Comparison of ENCODE assay signal across 16 cellular contexts in the genomic region with DNA sequence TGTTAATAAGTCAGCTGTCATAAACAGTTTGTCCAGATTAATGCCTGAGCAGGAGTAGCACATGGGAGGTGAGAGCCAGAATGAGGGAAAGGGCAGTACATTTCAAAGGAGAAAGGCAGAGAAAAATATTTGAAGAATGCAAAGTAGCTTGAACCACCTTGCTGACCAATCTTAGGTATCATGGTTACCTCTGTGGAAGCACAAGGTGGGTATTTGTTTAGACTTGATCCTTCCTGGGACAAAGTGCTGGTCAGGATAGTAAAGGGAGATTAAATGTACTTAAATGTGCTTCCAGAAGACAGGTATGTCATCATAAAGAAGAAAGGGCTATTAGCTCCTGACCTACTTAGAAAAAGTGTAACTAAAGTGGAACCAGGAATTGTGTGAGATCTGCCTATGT.
DNase-seq lines count a peak whose midpoint lies in the region; ATAC-seq, FAIRE-seq and TF ChIP-seq lines count a peak whose summit lies in the region.
"Had no signal": no experiment of that assay in that cellular context is flagged by ENCODE, and none has a peak within 500 bp of the region (broad histone marks: within the 10 kb centered on the region; RNA-seq: fewer than 3 reads in every experiment).

No MANE protein-coding gene starts in this region.

- no peak for TF ChIP-seq EP300 in K562 (IDR thresholded peaks at IDR 0.05; ENCODE audit: low read length)

- no peak overlapping the region for H3K9ac ChIP-seq in K562 (ENCODE audit: insufficient read depth in 1 of 2, low read depth in 2 of 2, low read length in 2 of 2)
- H3K9ac ChIP-seq: GM23248, KMS-11 had no signal

- H3K4me3 Mint-ChIP-seq in mesothelial cell of epicardium (no peak overlapping the region), Calu3 (ENCODE audit: low read depth, unreplicated experiment) (no peak overlapping the region)
- H3K4me3 Mint-ChIP-seq: CD14-positive monocyte; CD8-positive, alpha-beta T cell; H9; IgD-negative memory B cell had no signal

- H3K27me3 Mint-ChIP-seq in mesothelial cell of epicardium (ENCODE audit: low read depth): no peaks in the 10 kb centered on the region
- no peaks in the 10 kb centered on the region for H3K27me3 Mint-ChIP-seq in Calu3 (ENCODE audit: unreplicated experiment)
- H3K27me3 Mint-ChIP-seq: IgD-negative memory B cell had no signal

- FAIRE-seq in K562 (lab: Jason Lieb, UNC): no peak
- FAIRE-seq: A549, GM18507 had no signal

- no peak overlapping the region for H3K27ac ChIP-seq in K562 (ENCODE audit: extremely low read depth, low read depth, low read length)
- H3K27ac ChIP-seq: A549, GM23248, KMS-11 had no signal

- H3K9me3 Mint-ChIP-seq in mesothelial cell of epicardium: peaks cover 15% of the 10 kb centered on the region
- peaks cover 14% of the 10 kb centered on the region for H3K9me3 Mint-ChIP-seq in Calu3 (ENCODE audit: low read depth, unreplicated experiment)

- H3K4me1 ChIP-seq in K562 (replicated peaks in 1 of 2; ENCODE audit: control insufficient read depth in 2 of 2, insufficient read depth in 2 of 2, low read length in 2 of 2): no peaks in the 10 kb centered on the region
- H3K4me1 ChIP-seq: A549 had no signal

- POLR2A ChIA-PET in K562 (lab: Yijun Ruan, JAX): no interaction called here

- no peak overlapping the region for H3K4me2 ChIP-seq in K562 (ENCODE audit: insufficient read depth, low read length)
- H3K4me2 ChIP-seq: A549, KMS-11 had no signal

- 0 out of 2 replicates have a peak overlapping the region, but pooled peaks have one; percentile 14 for H2AFZ ChIP-seq in K562 (ENCODE audit: low read depth, low read length)
- H2AFZ ChIP-seq: GM23248 had no signal

- no peak for TF ChIP-seq RAD21 in K562 (CRISPR knock-in tag; conservative IDR thresholded peaks at IDR 0.05 in 1 of 2, IDR thresholded peaks at IDR 0.05 in 1 of 2)

- CTCF ChIA-PET in K562 (lab: Yijun Ruan, JAX; ENCODE audit: low intra/inter-chr PET ratio) (no interaction called here), Calu3 (lab: Charles Lee) (no interaction called here)

- ATAC-seq in K562 (no peak), HG02623 (IDR thresholded peaks at IDR 0.05; ENCODE audit: unreplicated experiment) (no peak), HG03457 (IDR thresholded peaks at IDR 0.05; ENCODE audit: unreplicated experiment) (no peak)
- ATAC-seq: A549; CD8-positive, alpha-beta T cell had no signal

- H3K27ac Mint-ChIP-seq in mesothelial cell of epicardium (peak overlapping the region; percentile 58), Calu3 (ENCODE audit: unreplicated experiment) (no peak overlapping the region)
- H3K27ac Mint-ChIP-seq: CD14-positive monocyte; CD8-positive, alpha-beta T cell; H9; IgD-negative memory B cell had no signal

- no peaks in the 10 kb centered on the region; the same call in 1 of the 2 replicates for H3K9me3 ChIP-seq in K562 (replicated peaks; ENCODE audit: control insufficient read depth, insufficient read depth, low read depth, low read length)

- in situ Hi-C loops in K562 (cut with MboI): no loop called here

- no peaks in the 10 kb centered on the region for H3K79me2 ChIP-seq in K562 (ENCODE audit: control insufficient read depth, insufficient read depth, low read length)

- H3K36me3 Mint-ChIP-seq in mesothelial cell of epicardium (peaks cover 8% of the 10 kb centered on the region), Calu3 (ENCODE audit: insufficient read depth, unreplicated experiment) (no peaks in the 10 kb centered on the region)
- H3K36me3 Mint-ChIP-seq: CD14-positive monocyte; CD8-positive, alpha-beta T cell had no signal

- no peaks in the 10 kb centered on the region for H3K27me3 ChIP-seq in K562 (ENCODE audit: control insufficient read depth in 2 of 2, insufficient read depth in 2 of 2, low read length in 2 of 2)

- H3K4me1 Mint-ChIP-seq in mesothelial cell of epicardium (peaks cover 9% of the 10 kb centered on the region), Calu3 (ENCODE audit: low read depth, unreplicated experiment) (no peaks in the 10 kb centered on the region)
- H3K4me1 Mint-ChIP-seq: CD14-positive monocyte, IgD-negative memory B cell had no signal

- DNase-seq in K562 (ENCODE audit: extremely low read depth in 1 of 4, low spot score in 3 of 4): no peak
- DNase-seq in kidney glomerular epithelial cell (lab: John Stamatoyannopoulos, UW): peak; percentile 13
- DNase-seq in mesothelial cell of epicardium (ENCODE audit: low spot score in 2 of 2, unreplicated experiment in 2 of 2): no peak
- DNase-seq in mesenteric fat pad (ENCODE audit: low spot score): no peak
- no peak for DNase-seq in Calu3
- DNase-seq: CD8-positive, alpha-beta T cell; COR-L47; GM23248; H9 had no signal

- TF ChIP-seq CTCF in K562 (IDR thresholded peaks at IDR 0.05 in 2 of 3, conservative IDR thresholded peaks at IDR 0.05 in 1 of 3; ENCODE audit: insufficient read depth in 2 of 3, low read depth in 1 of 3, low read length in 3 of 3) (no peak), mesothelial cell of epicardium (IDR thresholded peaks at IDR 0.05; ENCODE audit: unreplicated experiment) (no peak), Calu3 (IDR thresholded peaks at IDR 0.05; ENCODE audit: unreplicated experiment) (no peak)

- no peaks in the 10 kb centered on the region for H4K20me1 ChIP-seq in K562 (replicated peaks; ENCODE audit: control insufficient read depth, insufficient read depth, low read length)

- H3K36me3 ChIP-seq in K562 (ENCODE audit: control insufficient read depth, insufficient read depth, low read length): no peaks in the 10 kb centered on the region

- intact Hi-C loops in K562 (cut with micrococcal nuclease): no loop called here
- intact Hi-C loops in Calu3 (cut with micrococcal nuclease; ENCODE audit: unreplicated experiment): no loop called here

- no peak for TF ChIP-seq POLR2A in K562 (conservative IDR thresholded peaks at IDR 0.05)

- no peaks in the 10 kb centered on the region for H3K9me1 ChIP-seq in K562 (ENCODE audit: control insufficient read depth, insufficient read depth, low read length)

- BruUV-seq in K562 (replicated peaks; lab: Mats Ljungman, UMichigan) (no TSS peak), Calu3 (replicated peaks; lab: Mats Ljungman, UMichigan) (no TSS peak)

- no peak overlapping the region for H3K4me3 ChIP-seq in K562
- H3K4me3 ChIP-seq: A549, GM23248 had no signal

TF ChIP-seq in K562, 482 proteins besides CTCF, POLR2A, EP300 and RAD21:
- TF ChIP-seq SMAD4 (CRISPR knock-in tag; conservative IDR thresholded peaks at IDR 0.05) (no peak), MAFK (IDR thresholded peaks at IDR 0.05; ENCODE audit: low read length) (no peak), SMAD1 (IDR thresholded peaks at IDR 0.05; ENCODE audit: low read depth, low read length, partially characterized antibody) (no peak), ZNF644 (tag; IDR thresholded peaks at IDR 0.05; ENCODE audit: low read depth) (no peak), CBX2 (IDR thresholded peaks at IDR 0.05; ENCODE audit: insufficient read depth, low read length, poor library complexity, severe bottlenecking) (no peak), DACH1 (IDR thresholded peaks at IDR 0.05; ENCODE audit: partially characterized antibody) (no peak)
